Comparison of ENCODE assay signal across 18 cellular contexts in genomic region chr4:8204576-8205227, GRCh38. TPM values are rescaled to one million over a fixed set of nuclear protein-coding genes. Genes with fewer than 3 reads are reported as not detected.
"Had no signal": no experiment of that assay in that cellular context is flagged by ENCODE, and none has a peak within 500 bp of the region (broad histone marks: within the 10 kb centered on the region; RNA-seq: fewer than 3 reads in every experiment).

No MANE protein-coding gene starts in this region.

- H3K27me3 ChIP-seq: adrenal gland, stomach had no signal

- H3K27ac ChIP-seq: adrenal gland, lower lobe of right lung, stomach, WERI-Rb-1 had no signal

- ATAC-seq: activated CD4-positive, alpha-beta T cell treated with anti-CD3 and anti-CD28 coated beads for 36 hours; activated naive CD4-positive, alpha-beta T cell treated with anti-CD3 and anti-CD28 coated beads, Interleukin-2, amount 50 U/mL, for 72 hours; lower lobe of right lung had no signal

- H3K4me3 Mint-ChIP-seq: activated CD4-positive, alpha-beta T cell treated with anti-CD3 and anti-CD28 coated beads for 36 hours; activated T-helper 1 cell treated with anti-CD3 and anti-CD28 coated beads, Interleukin-12 subunit alpha, Interleukin-12 subunit beta, Interleukin-2, Interleukin-4 antibody, amounts not matched to agents 30 ng/mL and 10 ng/mL and 1 ng/mL, durations not matched to agents 14 hours and 24 hours and 36 hours; type B pancreatic cell had no signal

- H3K27ac Mint-ChIP-seq: activated CD4-positive, alpha-beta T cell treated with anti-CD3 and anti-CD28 coated beads for 36 hours; activated T-helper 1 cell treated with anti-CD3 and anti-CD28 coated beads, Interleukin-12 subunit alpha, Interleukin-12 subunit beta, Interleukin-2, Interleukin-4 antibody, amounts not matched to agents 30 ng/mL and 10 ng/mL and 1 ng/mL, durations not matched to agents 14 hours and 24 hours and 36 hours; type B pancreatic cell had no signal

- H3K9me3 ChIP-seq: adrenal gland, lower lobe of right lung, stomach had no signal

- H3K36me3 ChIP-seq: WERI-Rb-1 had no signal

- H3K36me3 Mint-ChIP-seq: activated naive CD4-positive, alpha-beta T cell treated with anti-CD3 and anti-CD28 coated beads, Interleukin-2, amount 50 U/mL, for 72 hours; type B pancreatic cell had no signal

- FAIRE-seq: astrocyte, bronchial epithelial cell had no signal

- H3K27me3 Mint-ChIP-seq: activated CD4-positive, alpha-beta T cell treated with anti-CD3 and anti-CD28 coated beads for 36 hours had no signal

- H3K9me3 Mint-ChIP-seq: activated naive CD4-positive, alpha-beta T cell treated with anti-CD3 and anti-CD28 coated beads, Interleukin-2, amount 50 U/mL, for 72 hours; activated T-helper 1 cell treated with anti-CD3 and anti-CD28 coated beads, Interleukin-12 subunit alpha, Interleukin-12 subunit beta, Interleukin-2, Interleukin-4 antibody, amounts not matched to agents 30 ng/mL and 10 ng/mL and 1 ng/mL, durations not matched to agents 14 hours and 24 hours and 36 hours; type B pancreatic cell had no signal

- DNase-seq: activated CD4-positive, alpha-beta T cell treated with anti-CD3 and anti-CD28 coated beads for 36 hours; activated CD4-positive, alpha-beta T cell treated with anti-CD3 and anti-CD28 coated beads, Interleukin-2, amount 50 U/mL, for 48 hours; activated gamma-delta T cell treated with Interleukin-2 at 50 U/mL for 16 hours; activated T-cell treated with anti-CD3 and anti-CD28 coated beads for 4 hours; effector CD8-positive, alpha-beta T cell; lower lobe of right lung; midbrain; stimulated activated CD4-positive, alpha-beta T cell treated with anti-CD3 and anti-CD28 coated beads, Interleukin-2, amount 100 ng/mL, for 48 hours; stomach; T-helper 2 cell; WERI-Rb-1 had no signal

- H3K4me3 ChIP-seq: adrenal gland, lower lobe of right lung, stomach had no signal

RNA-seq across cellular contexts. Expression of gene SH3TC1, which starts 5.6 kb away (rescaled TPM):
- polyA plus RNA-seq: neural cell had no signal
